8 cellular contexts compared by ENCODE assay signal in genomic region chr14:90235179-90235976, GRCh38. TPM values are rescaled to one million over a fixed set of nuclear protein-coding genes. Genes with fewer than 3 reads are reported as not detected.
DNase-seq lines count a peak whose midpoint lies in the region; ATAC-seq and TF ChIP-seq lines count a peak whose summit lies in the region.

No MANE protein-coding gene starts in this region.

- no peaks in the 10 kb centered on the region for H3K9me3 ChIP-seq in thyroid gland

- H3K4me1 ChIP-seq in thyroid gland = no peaks in the 10 kb centered on the region

- H3K36me3 Mint-ChIP-seq in activated T-cell treated with anti-CD3 and anti-CD28 coated beads, Interleukin-2, amount 50 U/mL, for 4 hours (ENCODE audit: insufficient read depth) = peaks cover 2% of the 10 kb centered on the region

- H3K36me3 ChIP-seq in thyroid gland = no peaks in the 10 kb centered on the region

- H3K27ac ChIP-seq in thyroid gland = no peak overlapping the region

- WGBS in thyroid gland, 2 donors = 13 to 16% methylated on average over 25 of the region's 25 CpGs

- peaks cover 2% of the 10 kb centered on the region for H3K4me1 Mint-ChIP-seq in activated T-cell treated with anti-CD3 and anti-CD28 coated beads, Interleukin-2, amount 50 U/mL, for 4 hours (ENCODE audit: low read depth)

- intact Hi-C loops in thyroid gland (cut with DNase I) = no loop called here

- peaks cover 18% of the 10 kb centered on the region for H3K27me3 Mint-ChIP-seq in activated T-cell treated with anti-CD3 and anti-CD28 coated beads, Interleukin-2, amount 50 U/mL, for 4 hours (ENCODE audit: low read depth)

- peaks cover 31% of the 10 kb centered on the region for H3K9me3 Mint-ChIP-seq in activated T-cell treated with anti-CD3 and anti-CD28 coated beads, Interleukin-2, amount 50 U/mL, for 4 hours

- DNase-seq in AG09319 (ENCODE audit: extremely low read depth, low read depth) (peak; percentile 2), Kasumi-1 (lab: John Stamatoyannopoulos, UW) (peak; percentile 75 to 79), OCI-M1 (lab: John Stamatoyannopoulos, UW) (peak; percentile 83), fibroblast of the aortic adventitia (ENCODE audit: low read depth) (peak; percentile 62), non-pigmented ciliary epithelial cell (ENCODE audit: low read depth) (peak; percentile 4), thyroid gland (peak; percentile 76 to 79)
- DNase-seq in activated T-cell treated with anti-CD3 and anti-CD28 coated beads, Interleukin-2, amount 50 U/mL, for 4 hours = peak; percentile 60

- H3K4me3 Mint-ChIP-seq in activated T-cell treated with anti-CD3 and anti-CD28 coated beads, Interleukin-2, amount 50 U/mL, for 4 hours = no peak overlapping the region

- ATAC-seq in GM19043 (IDR thresholded peaks at IDR 0.05; ENCODE audit: low read depth, unreplicated experiment) = peak; percentile 85
- ATAC-seq in activated T-cell treated with anti-CD3 and anti-CD28 coated beads, Interleukin-2, amount 50 U/mL, for 4 hours = peak; percentile 65 to 76

- peak; percentile 82 for TF ChIP-seq CTCF in AG09319 (IDR thresholded peaks at IDR 0.05; ENCODE audit: low read depth, low read length)
- TF ChIP-seq CTCF in fibroblast of the aortic adventitia (IDR thresholded peaks at IDR 0.05; ENCODE audit: insufficient read depth, low read length) = peak; percentile 91
- TF ChIP-seq CTCF in thyroid gland (IDR thresholded peaks at IDR 0.05) = peak; percentile 89 to 99 (median 96)

- no peak overlapping the region for H3K4me3 ChIP-seq in fibroblast of the aortic adventitia (ENCODE audit: low read depth, low read length)
- no peak overlapping the region for H3K4me3 ChIP-seq in thyroid gland (replicated peaks in 1 of 3)

- TF ChIP-seq POLR2A in thyroid gland (IDR thresholded peaks at IDR 0.05) = no peak

- H3K27me3 ChIP-seq in thyroid gland = no peaks in the 10 kb centered on the region

RNA-seq across cellular contexts. Expression of gene PSMC1, which starts 21.0 kb away (rescaled TPM):
- 100 to 1,000 TPM; 224 to 239 (median 227) TPM for total RNA-seq in activated T-cell treated with anti-CD3 and anti-CD28 coated beads, Interleukin-2, amount 50 U/mL, for 4 hours
- 120 and 154 TPM in 2 replicates for total RNA-seq in fibroblast of the aortic adventitia (ENCODE audit: low replicate concordance)
- total RNA-seq in thyroid gland = 100 to 1,000 TPM in 3 of 4 donors, 10 to 100 TPM in 1; 86.8 to 163 (median 133) TPM

Comparison
In these comparisons a context has a peak if more than half of its experiments do, and no peak if none do; other contexts are left out.
1. DNase-seq: peak in every context shown above with its lines; median percentile 83 in OCI-M1; 78 in thyroid gland; 77 in Kasumi-1; 62 in fibroblast of the aortic adventitia; 60 in activated T-cell treated with anti-CD3 and anti-CD28 coated beads, Interleukin-2, amount 50 U/mL, for 4 hours; 4 in non-pigmented ciliary epithelial cell; 2 in AG09319.